Comparison of ENCODE assay signal across 8 cellular contexts in genomic region chr1:63593303-63593886, GRCh38. TPM values are rescaled to one million over a fixed set of nuclear protein-coding genes. Genes with fewer than 3 reads are reported as not detected.
DNase-seq lines count a peak whose midpoint lies in the region; ATAC-seq, FAIRE-seq and TF ChIP-seq lines count a peak whose summit lies in the region.

PGM1 (plus strand) TSS chr1:63593411; CDS start chr1:63593489, 78 bp downstream.

- intact Hi-C loops in activated T-helper 2 cell treated with anti-CD3 and anti-CD28 coated beads, Interferon-gamma antibody, Interleukin-2, Interleukin-4, amounts not matched to agents 10 μg/mL and 5 μg/mL and 100 μg/mL, durations not matched to agents 14 hours and 24 hours and 36 hours (cut with micrococcal nuclease) = loop anchor here (10.0 kb wide), 1 partner anchor 1471 kb away; no protein-coding TSS in a partner anchor

- H3K4me3 Mint-ChIP-seq in activated T-helper 2 cell treated with anti-CD3 and anti-CD28 coated beads, Interferon-gamma antibody, Interleukin-2, Interleukin-4, amounts not matched to agents 10 μg/mL and 5 μg/mL and 100 μg/mL, durations not matched to agents 14 hours and 24 hours and 36 hours (ENCODE audit: low read depth) = peak within 1 kb of the TSS; percentile 97
- H3K4me3 Mint-ChIP-seq in nephron = peak within 1 kb of the TSS; percentile 96 to 97 (median 97)
- peak within 1 kb of the TSS; percentile 93 for H3K4me3 Mint-ChIP-seq in stimulated activated naive CD8-positive, alpha-beta T cell treated with anti-CD3 and anti-CD28 coated beads, Interleukin-15, Interleukin-2, amounts not matched to agents 100 ng/mL and 50 ng/mL, for 24 hours

- H3K4me3 ChIP-seq in fibroblast of pulmonary artery (replicated peaks; ENCODE audit: low read depth, low read length) = peak within 1 kb of the TSS; percentile 76

- no peaks in the 10 kb centered on the region for H3K27me3 Mint-ChIP-seq in activated T-helper 2 cell treated with anti-CD3 and anti-CD28 coated beads, Interferon-gamma antibody, Interleukin-2, Interleukin-4, amounts not matched to agents 10 μg/mL and 5 μg/mL and 100 μg/mL, durations not matched to agents 14 hours and 24 hours and 36 hours (ENCODE audit: low read depth)
- H3K27me3 Mint-ChIP-seq in nephron (ENCODE audit: low read depth) = peaks cover 4% of the 10 kb centered on the region
- no peaks in the 10 kb centered on the region for H3K27me3 Mint-ChIP-seq in stimulated activated naive CD8-positive, alpha-beta T cell treated with anti-CD3 and anti-CD28 coated beads, Interleukin-15, Interleukin-2, amounts not matched to agents 100 ng/mL and 50 ng/mL, for 24 hours

- H3K4me1 Mint-ChIP-seq in activated T-helper 2 cell treated with anti-CD3 and anti-CD28 coated beads, Interferon-gamma antibody, Interleukin-2, Interleukin-4, amounts not matched to agents 10 μg/mL and 5 μg/mL and 100 μg/mL, durations not matched to agents 14 hours and 24 hours and 36 hours (ENCODE audit: low read depth) = peaks cover 33% of the 10 kb centered on the region
- H3K4me1 Mint-ChIP-seq in nephron = peaks cover 19% of the 10 kb centered on the region
- peaks cover 33% of the 10 kb centered on the region for H3K4me1 Mint-ChIP-seq in stimulated activated naive CD8-positive, alpha-beta T cell treated with anti-CD3 and anti-CD28 coated beads, Interleukin-15, Interleukin-2, amounts not matched to agents 100 ng/mL and 50 ng/mL, for 24 hours (ENCODE audit: low read depth)

- peak within 1 kb of the TSS; percentile 99 for H3K27ac Mint-ChIP-seq in activated T-helper 2 cell treated with anti-CD3 and anti-CD28 coated beads, Interferon-gamma antibody, Interleukin-2, Interleukin-4, amounts not matched to agents 10 μg/mL and 5 μg/mL and 100 μg/mL, durations not matched to agents 14 hours and 24 hours and 36 hours
- peak within 1 kb of the TSS; percentile 85 to 94 (median 93) for H3K27ac Mint-ChIP-seq in nephron
- peak within 1 kb of the TSS; percentile 94 for H3K27ac Mint-ChIP-seq in stimulated activated naive CD8-positive, alpha-beta T cell treated with anti-CD3 and anti-CD28 coated beads, Interleukin-15, Interleukin-2, amounts not matched to agents 100 ng/mL and 50 ng/mL, for 24 hours

- peaks cover 26% of the 10 kb centered on the region for H3K36me3 Mint-ChIP-seq in activated T-helper 2 cell treated with anti-CD3 and anti-CD28 coated beads, Interferon-gamma antibody, Interleukin-2, Interleukin-4, amounts not matched to agents 10 μg/mL and 5 μg/mL and 100 μg/mL, durations not matched to agents 14 hours and 24 hours and 36 hours (ENCODE audit: low read depth)
- peaks cover 4% of the 10 kb centered on the region for H3K36me3 Mint-ChIP-seq in nephron (ENCODE audit: low read depth)
- peaks cover 12% of the 10 kb centered on the region for H3K36me3 Mint-ChIP-seq in stimulated activated naive CD8-positive, alpha-beta T cell treated with anti-CD3 and anti-CD28 coated beads, Interleukin-15, Interleukin-2, amounts not matched to agents 100 ng/mL and 50 ng/mL, for 24 hours (ENCODE audit: low read depth)

- no peaks in the 10 kb centered on the region for H3K9me3 Mint-ChIP-seq in activated T-helper 2 cell treated with anti-CD3 and anti-CD28 coated beads, Interferon-gamma antibody, Interleukin-2, Interleukin-4, amounts not matched to agents 10 μg/mL and 5 μg/mL and 100 μg/mL, durations not matched to agents 14 hours and 24 hours and 36 hours
- H3K9me3 Mint-ChIP-seq in nephron = no peaks in the 10 kb centered on the region
- H3K9me3 Mint-ChIP-seq in stimulated activated naive CD8-positive, alpha-beta T cell treated with anti-CD3 and anti-CD28 coated beads, Interleukin-15, Interleukin-2, amounts not matched to agents 100 ng/mL and 50 ng/mL, for 24 hours = no peaks in the 10 kb centered on the region

- TF ChIP-seq CTCF in fibroblast of pulmonary artery (IDR thresholded peaks at IDR 0.05; ENCODE audit: low read length, missing control alignments) (no peak), nephron (IDR thresholded peaks at IDR 0.05; ENCODE audit: unreplicated experiment in 3 of 3) (no peak)

- DNase-seq in DMS153 (lab: John Stamatoyannopoulos, UW) (peak; percentile 64), HuH-7 (ENCODE audit: low spot score) (peak; percentile 38), RCC 7860 (ENCODE audit: low spot score) (peak; percentile 57), fibroblast of pulmonary artery (ENCODE audit: low read depth) (peak; percentile 73)
- peak; percentile 70 for DNase-seq in activated T-helper 2 cell treated with anti-CD3 and anti-CD28 coated beads, Interferon-gamma antibody, Interleukin-2, Interleukin-4, amounts not matched to agents 10 μg/mL and 5 μg/mL and 100 μg/mL, durations not matched to agents 14 hours and 24 hours and 36 hours (ENCODE audit: low spot score)

- ATAC-seq in GM21526 (IDR thresholded peaks at IDR 0.05; ENCODE audit: low FRiP score, unreplicated experiment) = peak; percentile 78

- no peak for FAIRE-seq in RCC 7860 (lab: Jason Lieb, UNC)

RNA-seq across cellular contexts. Expression of gene PGM1, which starts in this region (rescaled TPM):
- 61.8 and 62.0 TPM in 2 replicates for total RNA-seq in activated T-helper 2 cell treated with anti-CD3 and anti-CD28 coated beads, Interferon-gamma antibody, Interleukin-2, Interleukin-4, amounts not matched to agents 10 μg/mL and 5 μg/mL and 100 μg/mL, durations not matched to agents 14 hours and 24 hours and 36 hours

Comparison
In these comparisons a context has a peak if more than half of its experiments do, and no peak if none do; other contexts are left out.
1. Peak in every context shown above with its lines: DNase-seq, ATAC-seq and H3K4me3 ChIP-seq.